Comparison of ENCODE assay signal across 22 cellular contexts in genomic region chr7:131616487-131616886, GRCh38.
"Had no signal": no experiment of that assay in that cellular context is flagged by ENCODE, and none has a peak within 500 bp of the region (broad histone marks: within the 10 kb centered on the region; RNA-seq: fewer than 3 reads in every experiment).

No MANE protein-coding gene starts in this region.

- H3K4me3 Mint-ChIP-seq: effector memory CD8-positive, alpha-beta T cell; memory B cell; natural killer cell treated with Interleukin-12 subunit alpha and Interleukin-12 subunit beta and Interleukin-15 and Interleukin-18, amount 100 ng/mL, for 72 hours; neural progenitor cell; stimulated activated memory B cell treated with anti-CD40 and anti-IgM and Interleukin-4, amounts not matched to agents 10 μg/mL and 1 μg/mL and 100 μg/mL, for 72 hours had no signal

- H2AFZ ChIP-seq: neural progenitor cell had no signal

- H3K4me1 ChIP-seq: psoas muscle, testis, tibial artery had no signal

- DNase-seq: cortex of kidney; effector memory CD8-positive, alpha-beta T cell; kidney; nucleus accumbens; psoas muscle; right cardiac atrium; sigmoid colon; stimulated activated CD4-positive, alpha-beta T cell treated with anti-CD3 and anti-CD28 coated beads, Interleukin-2, amount 100 ng/mL, for 24 hours; stimulated activated CD4-positive, alpha-beta T cell treated with anti-CD3 and anti-CD28 coated beads, Interleukin-4, amount 100 ng/mL, for 24 hours; stimulated activated naive CD8-positive, alpha-beta T cell treated with anti-CD3 and anti-CD28 coated beads, Interleukin-15, Interleukin-2, amounts not matched to agents 100 U/mL and 50 U/mL, for 24 hours; substantia nigra; testis; tibial artery; upper lobe of left lung had no signal

- H3K4me2 ChIP-seq: neural progenitor cell had no signal

- H3K9me3 Mint-ChIP-seq: effector memory CD8-positive, alpha-beta T cell; memory B cell; natural killer cell treated with Interleukin-12 subunit alpha and Interleukin-12 subunit beta and Interleukin-15 and Interleukin-18, amount 100 ng/mL, for 72 hours; neural progenitor cell; stimulated activated memory B cell treated with anti-CD40 and anti-IgM and Interleukin-4, amounts not matched to agents 10 μg/mL and 1 μg/mL and 100 μg/mL, for 72 hours had no signal

- H3K27me3 ChIP-seq: neural progenitor cell, sigmoid colon, testis, tibial artery, upper lobe of left lung had no signal

- ATAC-seq: effector memory CD8-positive, alpha-beta T cell; left lobe of liver; psoas muscle; right cardiac atrium; stimulated activated memory B cell treated with anti-CD40 and anti-IgM and Interleukin-4, amounts not matched to agents 10 μg/mL and 1 μg/mL and 100 μg/mL, for 72 hours; stimulated activated naive CD8-positive, alpha-beta T cell treated with anti-CD3 and anti-CD28 coated beads, Interleukin-15, Interleukin-2, amounts not matched to agents 100 U/mL and 50 U/mL, for 24 hours had no signal

- H3K9ac ChIP-seq: neural progenitor cell had no signal

- H3K36me3 Mint-ChIP-seq: memory B cell; natural killer cell treated with Interleukin-12 subunit alpha and Interleukin-12 subunit beta and Interleukin-15 and Interleukin-18, amount 100 ng/mL, for 72 hours; stimulated activated memory B cell treated with anti-CD40 and anti-IgM and Interleukin-4, amounts not matched to agents 10 μg/mL and 1 μg/mL and 100 μg/mL, for 72 hours had no signal

- H3K27ac ChIP-seq: neural progenitor cell, psoas muscle, sigmoid colon, testis, tibial artery, upper lobe of left lung had no signal

- H3K36me3 ChIP-seq: neural progenitor cell, sigmoid colon, tibial artery, upper lobe of left lung had no signal

- H3K9me3 ChIP-seq: psoas muscle, sigmoid colon, testis, tibial artery, upper lobe of left lung had no signal

- H3K27ac Mint-ChIP-seq: effector memory CD8-positive, alpha-beta T cell; memory B cell; natural killer cell treated with Interleukin-12 subunit alpha and Interleukin-12 subunit beta and Interleukin-15 and Interleukin-18, amount 100 ng/mL, for 72 hours; stimulated activated memory B cell treated with anti-CD40 and anti-IgM and Interleukin-4, amounts not matched to agents 10 μg/mL and 1 μg/mL and 100 μg/mL, for 72 hours had no signal

- H3K4me3 ChIP-seq: lung, neural progenitor cell, psoas muscle, sigmoid colon, testis, tibial artery, upper lobe of left lung had no signal

- FAIRE-seq: frontal cortex, kidney, urothelium cell line had no signal
